ENCODE assay signal across 29 cellular contexts in genomic region chrX:119252716-119253115, GRCh38.
"Had no signal": no experiment of that assay in that cellular context is flagged by ENCODE, and none has a peak within 500 bp of the region (broad histone marks: within the 10 kb centered on the region; RNA-seq: fewer than 3 reads in every experiment).

No MANE protein-coding gene starts in this region.

- H3K9me3 ChIP-seq: lower lobe of right lung, ovary, right atrium auricular region, right lobe of liver, stomach, testis, thyroid gland, transverse colon, upper lobe of left lung, vagina had no signal

- H3K4me3 Mint-ChIP-seq: mesothelial cell of epicardium; naive thymus-derived CD4-positive, alpha-beta T cell; natural killer cell treated with Interleukin-12 subunit alpha and Interleukin-12 subunit beta and Interleukin-15 and Interleukin-18, amount 100 ng/mL, for 72 hours; stimulated activated naive B cell treated with anti-CD40 and anti-IgM and Interleukin-4, amounts not matched to agents 10 μg/mL and 1 μg/mL and 100 μg/mL, for 72 hours had no signal

- ATAC-seq: left cardiac atrium; left lobe of liver; left ventricle myocardium superior; lower lobe of right lung; naive thymus-derived CD4-positive, alpha-beta T cell; natural killer cell treated with Interleukin-12 subunit alpha and Interleukin-12 subunit beta and Interleukin-15 and Interleukin-18, amount 100 ng/mL, for 72 hours; right lobe of liver; stimulated activated naive B cell treated with anti-CD40 and anti-IgM and Interleukin-4, amounts not matched to agents 10 μg/mL and 1 μg/mL and 100 μg/mL, for 72 hours; stimulated activated naive CD8-positive, alpha-beta T cell treated with anti-CD3 and anti-CD28 coated beads, Interleukin-15, Interleukin-2, amounts not matched to agents 100 U/mL and 50 U/mL, for 24 hours had no signal

- H3K4me1 ChIP-seq: lower lobe of right lung, right atrium auricular region, right lobe of liver, stomach, testis, thyroid gland, transverse colon, upper lobe of left lung, vagina had no signal

- H3K4me1 Mint-ChIP-seq: mesothelial cell of epicardium; stimulated activated naive B cell treated with anti-CD40 and anti-IgM and Interleukin-4, amounts not matched to agents 10 μg/mL and 1 μg/mL and 100 μg/mL, for 72 hours had no signal

- H3K4me3 ChIP-seq: lower lobe of right lung, ovary, right atrium auricular region, right lobe of liver, skin epidermis, stomach, testis, thyroid gland, transverse colon, upper lobe of left lung, vagina had no signal

- H3K36me3 Mint-ChIP-seq: mesothelial cell of epicardium; natural killer cell treated with Interleukin-12 subunit alpha and Interleukin-12 subunit beta and Interleukin-15 and Interleukin-18, amount 100 ng/mL, for 72 hours; stimulated activated naive B cell treated with anti-CD40 and anti-IgM and Interleukin-4, amounts not matched to agents 10 μg/mL and 1 μg/mL and 100 μg/mL, for 72 hours had no signal

- H3K27ac ChIP-seq: lower lobe of right lung, ovary, right atrium auricular region, right lobe of liver, skin epidermis, stomach, testis, thyroid gland, transverse colon, upper lobe of left lung, vagina had no signal

- H3K27ac Mint-ChIP-seq: mesothelial cell of epicardium; naive thymus-derived CD4-positive, alpha-beta T cell; natural killer cell treated with Interleukin-12 subunit alpha and Interleukin-12 subunit beta and Interleukin-15 and Interleukin-18, amount 100 ng/mL, for 72 hours; progenitor cell of endocrine pancreas; stimulated activated naive B cell treated with anti-CD40 and anti-IgM and Interleukin-4, amounts not matched to agents 10 μg/mL and 1 μg/mL and 100 μg/mL, for 72 hours had no signal

- FAIRE-seq: keratinocyte had no signal

- DNase-seq: hippocampal formation; kidney glomerular epithelial cell; left cardiac atrium; left ventricle myocardium superior; lower lobe of right lung; mammary epithelial cell; mesendoderm; naive thymus-derived CD4-positive, alpha-beta T cell; ovary; right lobe of liver; stimulated activated CD4-positive, alpha-beta T cell treated with anti-CD3 and anti-CD28 coated beads, Interleukin-12 subunit alpha, Interleukin-12 subunit beta, amount 100 ng/mL, for 4 hours; stimulated activated CD4-positive, alpha-beta T cell treated with anti-CD3 and anti-CD28 coated beads, Interleukin-15, amount 100 ng/mL, for 24 hours; stimulated activated CD4-positive, alpha-beta T cell treated with anti-CD3 and anti-CD28 coated beads, Interleukin-2, amount 100 ng/mL, for 24 hours; stimulated activated CD4-positive, alpha-beta T cell treated with anti-CD3 and anti-CD28 coated beads, Interleukin-4, amount 100 ng/mL, for 1 hour; stimulated activated naive B cell treated with anti-CD40 and anti-IgM and Interleukin-4, amounts not matched to agents 10 μg/mL and 1 μg/mL and 100 μg/mL, for 72 hours; stimulated activated naive CD8-positive, alpha-beta T cell treated with anti-CD3 and anti-CD28 coated beads, Interleukin-15, Interleukin-2, amounts not matched to agents 100 U/mL and 50 U/mL, for 24 hours; stomach; testis; thyroid gland; transverse colon; upper lobe of left lung had no signal

- H3K27me3 ChIP-seq: ovary, right atrium auricular region, right lobe of liver, stomach, testis, thyroid gland, transverse colon, upper lobe of left lung, vagina had no signal

- H3K27me3 Mint-ChIP-seq: progenitor cell of endocrine pancreas had no signal

- H3K36me3 ChIP-seq: lower lobe of right lung, ovary, right atrium auricular region, right lobe of liver, stomach, thyroid gland, transverse colon, upper lobe of left lung, vagina had no signal

- H3K9me3 Mint-ChIP-seq: natural killer cell treated with Interleukin-12 subunit alpha and Interleukin-12 subunit beta and Interleukin-15 and Interleukin-18, amount 100 ng/mL, for 72 hours; stimulated activated naive B cell treated with anti-CD40 and anti-IgM and Interleukin-4, amounts not matched to agents 10 μg/mL and 1 μg/mL and 100 μg/mL, for 72 hours had no signal
